24 cellular contexts compared by ENCODE assay signal in the genomic region with DNA sequence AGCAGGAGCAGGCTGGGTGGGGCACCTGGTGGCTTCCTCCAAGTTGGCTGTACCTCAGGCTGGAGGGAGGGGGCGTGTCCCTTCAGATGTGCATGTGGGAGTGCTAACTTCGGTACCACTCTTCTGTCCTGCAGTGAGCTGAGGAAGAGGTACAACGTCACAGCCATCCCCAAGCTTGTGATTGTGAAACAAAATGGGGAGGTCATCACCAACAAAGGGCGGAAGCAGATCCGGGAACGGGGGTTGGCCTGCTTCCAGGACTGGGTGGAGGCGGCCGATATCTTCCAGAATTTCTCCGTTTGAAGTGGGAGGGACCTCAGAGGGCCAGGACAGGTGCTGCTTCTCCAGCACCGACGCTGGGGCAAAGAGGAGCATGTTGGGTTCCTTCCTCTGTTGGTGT. TPM values are rescaled to one million over a fixed set of nuclear protein-coding genes. Genes with fewer than 3 reads are reported as not detected.
DNase-seq lines count a peak whose midpoint lies in the region; ATAC-seq, FAIRE-seq and TF ChIP-seq lines count a peak whose summit lies in the region.
"Had no signal": no experiment of that assay in that cellular context is flagged by ENCODE, and none has a peak within 500 bp of the region (broad histone marks: within the 10 kb centered on the region; RNA-seq: fewer than 3 reads in every experiment).

No MANE protein-coding gene starts in this region.

- H3K9me3 Mint-ChIP-seq in CD14-positive monocyte (peaks cover 0 to 9% (median 2%) of the 10 kb centered on the region in 7 donors), nephron progenitor cell (peaks cover 9% of the 10 kb centered on the region)
- H3K9me3 Mint-ChIP-seq: activated CD8-positive, alpha-beta T cell treated with anti-CD3 and anti-CD28 coated beads for 36 hours; CD8-positive, alpha-beta T cell; T-helper 1 cell treated with Interleukin-12 subunit alpha and Interleukin-12 subunit beta and Interleukin-4 antibody, amounts not matched to agents 30 μg/mL and 1 μg/mL, for 36 hours had no signal

- H3K9me3 ChIP-seq in RWPE2 (ENCODE audit: severe bottlenecking): no peaks in the 10 kb centered on the region
- no peaks in the 10 kb centered on the region for H3K9me3 ChIP-seq in keratinocyte (ENCODE audit: control insufficient read depth, low read depth, low read length)
- H3K9me3 ChIP-seq: transverse colon had no signal

- H3K27ac ChIP-seq in RWPE2 (ENCODE audit: poor library complexity, severe bottlenecking): no peak overlapping the region
- no peak overlapping the region for H3K27ac ChIP-seq in keratinocyte (ENCODE audit: control insufficient read depth, insufficient read depth, low read length)
- H3K27ac ChIP-seq: left ventricle myocardium inferior, transverse colon had no signal

- H3K36me3 ChIP-seq in RWPE2 (ENCODE audit: low read depth): no peaks in the 10 kb centered on the region
- H3K36me3 ChIP-seq in keratinocyte (ENCODE audit: control insufficient read depth in 2 of 2, extremely low read depth in 1 of 2, insufficient read depth in 2 of 2, low read length in 2 of 2): no peaks in the 10 kb centered on the region
- H3K36me3 ChIP-seq: left ventricle myocardium inferior, transverse colon had no signal

- H3K79me2 ChIP-seq in keratinocyte (ENCODE audit: control insufficient read depth, insufficient read depth, low read length): no peaks in the 10 kb centered on the region

- ATAC-seq in RWPE2 (ENCODE audit: low read depth): peak; percentile 29; the same call in 1 of the 3 replicates
- ATAC-seq in HG03571 (IDR thresholded peaks at IDR 0.05; ENCODE audit: unreplicated experiment): no peak
- ATAC-seq: activated CD8-positive, alpha-beta T cell treated with anti-CD3 and anti-CD28 coated beads for 36 hours; CD8-positive, alpha-beta T cell; sciatic nerve had no signal

- in situ Hi-C loops in KBM-7 (cut with MboI; ENCODE audit: low pct_unique_long_range_greater_than_20kb, low sequenced_read_pairs): no loop called here

- H3K27me3 Mint-ChIP-seq in CD14-positive monocyte (ENCODE audit: low read depth in 3 of 3) (no peaks in the 10 kb centered on the region), nephron progenitor cell (ENCODE audit: low read depth, poor library complexity) (peaks cover 24% of the 10 kb centered on the region)

- H3K4me3 ChIP-seq in RWPE2 (ENCODE audit: severe bottlenecking): no peak overlapping the region
- no peak overlapping the region for H3K4me3 ChIP-seq in keratinocyte (ENCODE audit: control insufficient read depth in 2 of 3, extremely low read depth in 1 of 3, insufficient read depth in 2 of 3, low read depth in 1 of 3, low read length in 3 of 3)
- H3K4me3 ChIP-seq: left ventricle myocardium inferior, transverse colon had no signal

- no peak for TF ChIP-seq CTCF in CD14-positive monocyte (IDR thresholded peaks at IDR 0.05)
- TF ChIP-seq CTCF in RWPE2 (IDR thresholded peaks at IDR 0.05; ENCODE audit: poor library complexity, severe bottlenecking): no peak
- no peak for TF ChIP-seq CTCF in keratinocyte (optimal IDR thresholded peaks at IDR 0.05 in 1 of 3, IDR thresholded peaks at IDR 0.05 in 1 of 3, conservative IDR thresholded peaks at IDR 0.05 in 1 of 3; ENCODE audit: extremely low read depth in 1 of 3, insufficient read depth in 2 of 3, low read length in 3 of 3)
- no peak for TF ChIP-seq CTCF in nephron progenitor cell (IDR thresholded peaks at IDR 0.05)

- no peaks in the 10 kb centered on the region for H4K20me1 ChIP-seq in keratinocyte (ENCODE audit: control insufficient read depth, extremely low read depth, insufficient read depth, low read length)

- H3K4me1 Mint-ChIP-seq in CD14-positive monocyte (peaks cover 5% of the 10 kb centered on the region), nephron progenitor cell (peaks cover 10% of the 10 kb centered on the region)

- H3K4me1 ChIP-seq in RWPE2 (ENCODE audit: insufficient read depth, poor library complexity, severe bottlenecking) (no peaks in the 10 kb centered on the region), keratinocyte (ENCODE audit: control insufficient read depth, extremely low read depth, insufficient read depth, low read length) (peaks cover 3% of the 10 kb centered on the region)
- H3K4me1 ChIP-seq: left ventricle myocardium inferior, transverse colon had no signal

- H2AFZ ChIP-seq in keratinocyte (ENCODE audit: control insufficient read depth, low read length): peak overlapping the region; percentile 10

- H3K4me3 Mint-ChIP-seq in CD14-positive monocyte (peak overlapping the region; percentile 42 to 52), nephron progenitor cell (no peak overlapping the region)
- H3K4me3 Mint-ChIP-seq: activated B cell treated with CpG ODN at 0.5 μM for 24 hours; activated CD8-positive, alpha-beta T cell treated with anti-CD3 and anti-CD28 coated beads for 36 hours; activated T-cell treated with anti-CD3 and anti-CD28 coated beads, Interleukin-2, amount 50 U/mL, for 24 hours; CD8-positive, alpha-beta T cell; T-helper 1 cell treated with Interleukin-12 subunit alpha and Interleukin-12 subunit beta and Interleukin-4 antibody, amounts not matched to agents 30 μg/mL and 1 μg/mL, for 36 hours had no signal

- H3K36me3 Mint-ChIP-seq in CD14-positive monocyte: no peaks in the 10 kb centered on the region
- H3K36me3 Mint-ChIP-seq in nephron progenitor cell (ENCODE audit: low read depth): peaks cover 7% of the 10 kb centered on the region
- H3K36me3 Mint-ChIP-seq: CD8-positive, alpha-beta T cell had no signal

- dilution Hi-C loops in keratinocyte (cut with MboI; ENCODE audit: extremely low pct_ligation_motif_present, low sequenced_read_pairs): no loop called here

- FAIRE-seq in keratinocyte (lab: Jason Lieb, UNC) (peak; percentile 9), frontal cortex (lab: Jason Lieb, UNC) (no peak)
- FAIRE-seq: colon, GM18507 had no signal

- H3K27ac Mint-ChIP-seq in CD14-positive monocyte: no peak overlapping the region
- H3K27ac Mint-ChIP-seq in nephron progenitor cell: no peak overlapping the region
- H3K27ac Mint-ChIP-seq: activated B cell treated with CpG ODN at 0.5 μM for 24 hours; activated CD8-positive, alpha-beta T cell treated with anti-CD3 and anti-CD28 coated beads for 36 hours; activated T-cell treated with anti-CD3 and anti-CD28 coated beads, Interleukin-2, amount 50 U/mL, for 24 hours; CD8-positive, alpha-beta T cell; T-helper 1 cell treated with Interleukin-12 subunit alpha and Interleukin-12 subunit beta and Interleukin-4 antibody, amounts not matched to agents 30 μg/mL and 1 μg/mL, for 36 hours had no signal

- intact Hi-C loops in CD14-positive monocyte (cut with micrococcal nuclease): no loop called here

- DNase-seq in CD14-positive monocyte (ENCODE audit: low spot score): no peak
- DNase-seq in KBM-7: peak; percentile 74
- no peak for DNase-seq in RWPE2 (ENCODE audit: low spot score)
- no peak for DNase-seq in keratinocyte (ENCODE audit: low read depth, low spot score)
- DNase-seq in frontal cortex (ENCODE audit: low spot score in 2 of 2): no peak
- no peak for DNase-seq in NCI-H1417 (lab: John Stamatoyannopoulos, UW)
- DNase-seq in nephron progenitor cell: no peak
- DNase-seq: activated B cell treated with CpG ODN at 0.5 μM for 24 hours; activated CD8-positive, alpha-beta T cell treated with anti-CD3 and anti-CD28 coated beads for 36 hours; activated naive CD4-positive, alpha-beta T cell treated with anti-CD3 and anti-CD28 coated beads, Interleukin-2, amount 50 U/mL, for 16 hours; activated T-cell treated with anti-CD3 and anti-CD28 coated beads, Interleukin-2, amount 50 U/mL, for 24 hours; CD8-positive, alpha-beta T cell; foreskin melanocyte; GOT3; KG1; left ventricle myocardium inferior; NCI-H1417 treated with DMSO at 0.1 percent for 48 hours; stimulated activated naive CD4-positive, alpha-beta T cell; transverse colon had no signal

- H3K27me3 ChIP-seq in RWPE2 (ENCODE audit: insufficient read depth, poor library complexity, severe bottlenecking): no peaks in the 10 kb centered on the region
- no peaks in the 10 kb centered on the region for H3K27me3 ChIP-seq in keratinocyte (ENCODE audit: control insufficient read depth, extremely low read depth, insufficient read depth, low read length)
- H3K27me3 ChIP-seq: transverse colon had no signal

- no peaks in the 10 kb centered on the region for H3K9me1 ChIP-seq in keratinocyte (ENCODE audit: control insufficient read depth, extremely low read depth, insufficient read depth, low read length)

- no peak overlapping the region for H3K9ac ChIP-seq in keratinocyte (ENCODE audit: control insufficient read depth, extremely low read depth, insufficient read depth, low read length)

- peak overlapping the region; percentile 17 for H3K4me2 ChIP-seq in keratinocyte (ENCODE audit: control insufficient read depth, extremely low read depth, insufficient read depth, low read depth, low read length)

RNA-seq across cellular contexts. Expression of gene NXNL2, which starts 9.3 kb away (rescaled TPM):
- polyA plus RNA-seq in CD14-positive monocyte (not detected), keratinocyte (0.17 to 0.33 TPM (median 0.26 TPM) in 3 replicates)
- polyA plus RNA-seq in keratinocyte (2011; ENCODE audit: low read depth): not detected
- 0.23 and 0.48 TPM in 2 replicates for polyA plus RNA-seq in keratinocyte (2011; cell fraction: cytosol; rRNA removed)
- polyA plus RNA-seq in keratinocyte (2011; cell fraction: nucleus; rRNA removed): 0.60 and 0.80 TPM in 2 replicates
- 0.18 TPM in 1 of 2 replicates, not detected in the other for polyA plus RNA-seq in keratinocyte (2012; ENCODE audit: low replicate concordance)
- not detected in 3 replicates for polyA minus RNA-seq in keratinocyte
- not detected for polyA minus RNA-seq in keratinocyte (2011; cell fraction: cytosol; rRNA and poly(A)+ RNA removed)
- polyA minus RNA-seq in keratinocyte (2011; cell fraction: nucleus; rRNA and poly(A)+ RNA removed): not detected in 2 replicates
- 0.41 TPM for total RNA-seq in frontal cortex
- total RNA-seq: activated B cell treated with CpG ODN at 0.5 μM for 24 hours; activated CD8-positive, alpha-beta T cell treated with anti-CD3 and anti-CD28 coated beads for 36 hours; CD8-positive, alpha-beta T cell; transverse colon had no signal
